1 cellular context compared by ENCODE assay signal in genomic region chr3:13262493-13263211, GRCh38.
TF ChIP-seq lines count a peak whose summit lies in the region.

No MANE protein-coding gene starts in this region.

TF ChIP-seq in K562, 482 proteins besides CTCF, POLR2A, EP300 and RAD21 (continued from another document):
- TF ChIP-seq CHAMP1 (IDR thresholded peaks at IDR 0.05) (no peak), ARID1B (IDR thresholded peaks at IDR 0.05) (0 out of 2 replicates have a peak, but pooled peaks have one; percentile 26), GABPA (tag; conservative IDR thresholded peaks at IDR 0.05; ENCODE audit: low read depth) (peak; percentile 61), BCOR (IDR thresholded peaks at IDR 0.05) (peak; percentile 16; the same call in 1 of the 2 replicates), ZBTB17 (CRISPR knock-in tag; IDR thresholded peaks at IDR 0.05) (0 out of 2 replicates have a peak, but pooled peaks have one; percentile 29), EGR1 (conservative IDR thresholded peaks at IDR 0.05) (peak; percentile 61), TAF9B (IDR thresholded peaks at IDR 0.05; ENCODE audit: partially characterized antibody) (no peak), RNF2 (IDR thresholded peaks at IDR 0.05) (peak; percentile 34; the same call in 1 of the 2 replicates), MXD1 (CRISPR knock-in tag; IDR thresholded peaks at IDR 0.05; ENCODE audit: borderline replicate concordance, poor library complexity, severe bottlenecking) (no peak), ZNF146 (CRISPR knock-in tag; IDR thresholded peaks at IDR 0.05; ENCODE audit: unreplicated experiment) (peak; percentile 83), RAD51 (IDR thresholded peaks at IDR 0.05; ENCODE audit: borderline replicate concordance, low read depth) (no peak), TEAD4 (IDR thresholded peaks at IDR 0.05; ENCODE audit: low read length) (0 out of 2 replicates have a peak, but pooled peaks have one; percentile 14), TEAD4 (CRISPR knock-in tag; IDR thresholded peaks at IDR 0.05; ENCODE audit: borderline replicate concordance) (no peak), TRIM24 (IDR thresholded peaks at IDR 0.05) (peak; percentile 11 to 13; a peak in 1 of 4 replicates), NFYB (IDR thresholded peaks at IDR 0.05; ENCODE audit: extremely low read depth, insufficient read length) (no peak), CBFB (CRISPR knock-in tag; IDR thresholded peaks at IDR 0.05) (0 out of 2 replicates have a peak, but pooled peaks have one; percentile 45), GTF2F1 (IDR thresholded peaks at IDR 0.05; ENCODE audit: low read depth, low read length) (no peak), ZNF12 (CRISPR knock-in tag; IDR thresholded peaks at IDR 0.05) (no peak), OTX1 (CRISPR knock-in tag; IDR thresholded peaks at IDR 0.05) (no peak), MAX (CRISPR knock-in tag; IDR thresholded peaks at IDR 0.05) (no peak), ETV1 (tag; conservative IDR thresholded peaks at IDR 0.05; ENCODE audit: low read depth) (peak; percentile 60), ETV5 (CRISPR knock-in tag; IDR thresholded peaks at IDR 0.05; ENCODE audit: low read depth) (peak; percentile 44; the same call in 1 of the 2 replicates)
